ENCODE assay signal across 1 cellular context in genomic region chr3:171376125-171376947, GRCh38.
TF ChIP-seq lines count a peak whose summit lies in the region.

No MANE protein-coding gene starts in this region.

TF ChIP-seq in K562, 482 proteins besides CTCF, POLR2A, EP300 and RAD21 (continued from another document and continues in another):
- TF ChIP-seq ZNF445 (CRISPR knock-in tag; IDR thresholded peaks at IDR 0.05; ENCODE audit: low read depth) = no peak
- no peak for TF ChIP-seq ZNF133 (CRISPR knock-in tag; IDR thresholded peaks at IDR 0.05)
- no peak for TF ChIP-seq ZNF551 (CRISPR knock-in tag; IDR thresholded peaks at IDR 0.05)
- TF ChIP-seq KDM1A (IDR thresholded peaks at IDR 0.05) = peak; percentile 35 to 38; a peak in 1 of 4 replicates
- TF ChIP-seq, protein P1, sequence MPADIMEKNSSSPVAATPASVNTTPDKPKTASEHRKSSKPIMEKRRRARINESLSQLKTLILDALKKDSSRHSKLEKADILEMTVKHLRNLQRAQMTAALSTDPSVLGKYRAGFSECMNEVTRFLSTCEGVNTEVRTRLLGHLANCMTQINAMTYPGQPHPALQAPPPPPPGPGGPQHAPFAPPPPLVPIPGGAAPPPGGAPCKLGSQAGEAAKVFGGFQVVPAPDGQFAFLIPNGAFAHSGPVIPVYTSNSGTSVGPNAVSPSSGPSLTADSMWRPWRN (IDR thresholded peaks at IDR 0.05; ENCODE audit: low read depth) = no peak
- TF ChIP-seq ETV1 (tag; conservative IDR thresholded peaks at IDR 0.05; ENCODE audit: low read depth) = no peak
- no peak for TF ChIP-seq HNRNPUL1 (IDR thresholded peaks at IDR 0.05; ENCODE audit: low read length)
- TF ChIP-seq, protein P2, sequence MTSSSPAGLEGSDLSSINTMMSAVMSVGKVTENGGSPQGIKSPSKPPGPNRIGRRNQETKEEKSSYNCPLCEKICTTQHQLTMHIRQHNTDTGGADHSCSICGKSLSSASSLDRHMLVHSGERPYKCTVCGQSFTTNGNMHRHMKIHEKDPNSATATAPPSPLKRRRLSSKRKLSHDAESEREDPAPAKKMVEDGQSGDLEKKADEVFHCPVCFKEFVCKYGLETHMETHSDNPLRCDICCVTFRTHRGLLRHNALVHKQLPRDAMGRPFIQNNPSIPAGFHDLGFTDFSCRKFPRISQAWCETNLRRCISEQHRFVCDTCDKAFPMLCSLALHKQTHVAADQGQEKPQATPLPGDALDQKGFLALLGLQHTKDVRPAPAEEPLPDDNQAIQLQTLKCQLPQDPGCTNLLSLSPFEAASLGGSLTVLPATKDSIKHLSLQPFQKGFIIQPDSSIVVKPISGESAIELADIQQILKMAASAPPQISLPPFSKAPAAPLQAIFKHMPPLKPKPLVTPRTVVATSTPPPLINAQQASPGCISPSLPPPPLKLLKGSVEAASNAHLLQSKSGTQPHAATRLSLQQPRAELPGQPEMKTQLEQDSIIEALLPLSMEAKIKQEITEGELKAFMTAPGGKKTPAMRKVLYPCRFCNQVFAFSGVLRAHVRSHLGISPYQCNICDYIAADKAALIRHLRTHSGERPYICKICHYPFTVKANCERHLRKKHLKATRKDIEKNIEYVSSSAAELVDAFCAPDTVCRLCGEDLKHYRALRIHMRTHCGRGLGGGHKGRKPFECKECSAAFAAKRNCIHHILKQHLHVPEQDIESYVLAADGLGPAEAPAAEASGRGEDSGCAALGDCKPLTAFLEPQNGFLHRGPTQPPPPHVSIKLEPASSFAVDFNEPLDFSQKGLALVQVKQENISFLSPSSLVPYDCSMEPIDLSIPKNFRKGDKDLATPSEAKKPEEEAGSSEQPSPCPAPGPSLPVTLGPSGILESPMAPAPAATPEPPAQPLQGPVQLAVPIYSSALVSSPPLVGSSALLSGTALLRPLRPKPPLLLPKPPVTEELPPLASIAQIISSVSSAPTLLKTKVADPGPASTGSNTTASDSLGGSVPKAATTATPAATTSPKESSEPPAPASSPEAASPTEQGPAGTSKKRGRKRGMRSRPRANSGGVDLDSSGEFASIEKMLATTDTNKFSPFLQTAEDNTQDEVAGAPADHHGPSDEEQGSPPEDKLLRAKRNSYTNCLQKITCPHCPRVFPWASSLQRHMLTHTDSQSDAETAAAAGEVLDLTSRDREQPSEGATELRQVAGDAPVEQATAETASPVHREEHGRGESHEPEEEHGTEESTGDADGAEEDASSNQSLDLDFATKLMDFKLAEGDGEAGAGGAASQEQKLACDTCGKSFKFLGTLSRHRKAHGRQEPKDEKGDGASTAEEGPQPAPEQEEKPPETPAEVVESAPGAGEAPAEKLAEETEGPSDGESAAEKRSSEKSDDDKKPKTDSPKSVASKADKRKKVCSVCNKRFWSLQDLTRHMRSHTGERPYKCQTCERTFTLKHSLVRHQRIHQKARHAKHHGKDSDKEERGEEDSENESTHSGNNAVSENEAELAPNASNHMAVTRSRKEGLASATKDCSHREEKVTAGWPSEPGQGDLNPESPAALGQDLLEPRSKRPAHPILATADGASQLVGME (CRISPR knock-in tag; IDR thresholded peaks at IDR 0.05) = no peak
- TF ChIP-seq CBFA2T3 (IDR thresholded peaks at IDR 0.05) = peak; percentile 58
- no peak for TF ChIP-seq ZNF655 (CRISPR knock-in tag; IDR thresholded peaks at IDR 0.05)
- TF ChIP-seq SAFB (IDR thresholded peaks at IDR 0.05; ENCODE audit: borderline replicate concordance, low read depth, low read length) = no peak
- no peak for TF ChIP-seq OTX1 (CRISPR knock-in tag; IDR thresholded peaks at IDR 0.05)
- no peak for TF ChIP-seq XRCC5 (IDR thresholded peaks at IDR 0.05; ENCODE audit: low read depth, low read length)
- TF ChIP-seq CCAR2 (IDR thresholded peaks at IDR 0.05; ENCODE audit: low read depth, low read length) = no peak
- TF ChIP-seq HMGN3 (IDR thresholded peaks at IDR 0.05; ENCODE audit: borderline replicate concordance, extremely low read depth, insufficient read length, low read depth, low read length) = no peak
- TF ChIP-seq ZBTB2 (IDR thresholded peaks at IDR 0.05) = peak; percentile 65; the same call in 1 of the 2 replicates
- TF ChIP-seq ZNF57 (CRISPR knock-in tag; IDR thresholded peaks at IDR 0.05) = no peak
- TF ChIP-seq EP400 (IDR thresholded peaks at IDR 0.05) = no peak
- TF ChIP-seq ZNF444 (CRISPR knock-in tag; IDR thresholded peaks at IDR 0.05) = no peak
- no peak for TF ChIP-seq ZNF24 (IDR thresholded peaks at IDR 0.05)
- TF ChIP-seq HMG20A (CRISPR knock-in tag; conservative IDR thresholded peaks at IDR 0.05) = no peak
- TF ChIP-seq CAMTA2 (CRISPR knock-in tag; conservative IDR thresholded peaks at IDR 0.05) = no peak
- peak; percentile 31; the same call in 1 of the 2 replicates for TF ChIP-seq CBFA2T2 (conservative IDR thresholded peaks at IDR 0.05)
- TF ChIP-seq KDM2B (CRISPR knock-in tag; IDR thresholded peaks at IDR 0.05) = no peak
- no peak for TF ChIP-seq ZNF644 (tag; IDR thresholded peaks at IDR 0.05; ENCODE audit: low read depth)
- 0 out of 2 replicates have a peak, but pooled peaks have one; percentile 47 for TF ChIP-seq ZNF592 (IDR thresholded peaks at IDR 0.05)
- no peak for TF ChIP-seq ZNF217 (CRISPR knock-in tag; IDR thresholded peaks at IDR 0.05)
- TF ChIP-seq ZNF518B (CRISPR knock-in tag; IDR thresholded peaks at IDR 0.05) = no peak
- peak; percentile 66; the same call in 1 of the 2 replicates for TF ChIP-seq SPI1 (IDR thresholded peaks at IDR 0.05; ENCODE audit: borderline replicate concordance, low read depth, low read length)
- TF ChIP-seq NCOA4 (IDR thresholded peaks at IDR 0.05; ENCODE audit: partially characterized antibody) = no peak
- TF ChIP-seq, protein P3, sequence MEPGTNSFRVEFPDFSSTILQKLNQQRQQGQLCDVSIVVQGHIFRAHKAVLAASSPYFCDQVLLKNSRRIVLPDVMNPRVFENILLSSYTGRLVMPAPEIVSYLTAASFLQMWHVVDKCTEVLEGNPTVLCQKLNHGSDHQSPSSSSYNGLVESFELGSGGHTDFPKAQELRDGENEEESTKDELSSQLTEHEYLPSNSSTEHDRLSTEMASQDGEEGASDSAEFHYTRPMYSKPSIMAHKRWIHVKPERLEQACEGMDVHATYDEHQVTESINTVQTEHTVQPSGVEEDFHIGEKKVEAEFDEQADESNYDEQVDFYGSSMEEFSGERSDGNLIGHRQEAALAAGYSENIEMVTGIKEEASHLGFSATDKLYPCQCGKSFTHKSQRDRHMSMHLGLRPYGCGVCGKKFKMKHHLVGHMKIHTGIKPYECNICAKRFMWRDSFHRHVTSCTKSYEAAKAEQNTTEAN (CRISPR knock-in tag; IDR thresholded peaks at IDR 0.05) = no peak
- no peak for TF ChIP-seq PTBP1 (IDR thresholded peaks at IDR 0.05; ENCODE audit: low read depth, low read length)
- TF ChIP-seq ZNF316 (IDR thresholded peaks at IDR 0.05) = peak; percentile 92
- TF ChIP-seq ZNF785 (CRISPR knock-in tag; IDR thresholded peaks at IDR 0.05) = no peak
- no peak for TF ChIP-seq ZMIZ1 (IDR thresholded peaks at IDR 0.05; ENCODE audit: low read depth in 2 of 2, low read length in 2 of 2)
- no peak for TF ChIP-seq ZNF766 (CRISPR knock-in tag; conservative IDR thresholded peaks at IDR 0.05)
- TF ChIP-seq SP1 (CRISPR knock-in tag; IDR thresholded peaks at IDR 0.05) = no peak
- no peak for TF ChIP-seq TBL1XR1 (IDR thresholded peaks at IDR 0.05; ENCODE audit: low read length in 2 of 2)
- TF ChIP-seq ZEB2 (IDR thresholded peaks at IDR 0.05) = no peak
- peak; percentile 61; the same call in 1 of the 2 replicates for TF ChIP-seq FOSL1 (tag; conservative IDR thresholded peaks at IDR 0.05)
- no peak for TF ChIP-seq HEY1 (CRISPR knock-in tag; IDR thresholded peaks at IDR 0.05; ENCODE audit: borderline replicate concordance)
- TF ChIP-seq SOX6 (IDR thresholded peaks at IDR 0.05) = peak; percentile 50; the same call in 1 of the 2 replicates
- TF ChIP-seq NFE2 (IDR thresholded peaks at IDR 0.05; ENCODE audit: low read depth) = peak; percentile 44; the same call in 1 of the 2 replicates
- 0 out of 4 replicates have a peak, but pooled peaks of 1 of the 2 experiments have one; percentile 7 for TF ChIP-seq TRIM24 (IDR thresholded peaks at IDR 0.05)
